9 cellular contexts compared by ENCODE assay signal in genomic region chr7:101121996-101122932, GRCh38. TPM values are rescaled to one million over a fixed set of nuclear protein-coding genes. Genes with fewer than 3 reads are reported as not detected.
A peak's percentile ranks its signal among the peaks of the same experiment; 100 is the strongest.
DNase-seq lines count a peak whose midpoint lies in the region; ATAC-seq and TF ChIP-seq lines count a peak whose summit lies in the region.
"Had no signal": no experiment of that assay in that cellular context is flagged by ENCODE, and none has a peak within 500 bp of the region (broad histone marks: within the 10 kb centered on the region; RNA-seq: fewer than 3 reads in every experiment).

No MANE protein-coding gene starts in this region.

- no peaks in the 10 kb centered on the region for H3K36me3 Mint-ChIP-seq in activated naive CD4-positive, alpha-beta T cell treated with anti-CD3 and anti-CD28 coated beads for 36 hours (ENCODE audit: low read depth)
- no peaks in the 10 kb centered on the region for H3K36me3 Mint-ChIP-seq in activated B cell treated with CpG ODN at 0.5 μM for 24 hours (ENCODE audit: low read depth)
- no peaks in the 10 kb centered on the region for H3K36me3 Mint-ChIP-seq in progenitor cell of endocrine pancreas (ENCODE audit: insufficient read depth)

- intact Hi-C loops in activated naive CD4-positive, alpha-beta T cell treated with anti-CD3 and anti-CD28 coated beads for 36 hours (cut with micrococcal nuclease): loop anchor here (2.0 kb wide), 1 partner anchor 17 kb away; no protein-coding TSS in a partner anchor
- intact Hi-C loops in activated B cell treated with CpG ODN at 0.5 μM for 24 hours (cut with micrococcal nuclease): no loop called here
- intact Hi-C loops in Right ventricle myocardium inferior (cut with DNase I): no loop called here

- H3K4me1 Mint-ChIP-seq in activated naive CD4-positive, alpha-beta T cell treated with anti-CD3 and anti-CD28 coated beads for 36 hours (ENCODE audit: low read depth): peaks cover 34% of the 10 kb centered on the region
- H3K4me1 Mint-ChIP-seq in activated B cell treated with CpG ODN at 0.5 μM for 24 hours (peaks cover 38% of the 10 kb centered on the region), progenitor cell of endocrine pancreas (ENCODE audit: low read depth) (peaks cover 24% of the 10 kb centered on the region)

- ATAC-seq in activated B cell treated with CpG ODN at 0.5 μM for 24 hours (ENCODE audit: low read depth): no peak
- ATAC-seq in Right ventricle myocardium inferior: peak; percentile 61
- ATAC-seq in HG02981 (IDR thresholded peaks at IDR 0.05; ENCODE audit: unreplicated experiment): no peak

- no peak for TF ChIP-seq CTCF in activated B cell treated with CpG ODN at 0.5 μM for 24 hours (IDR thresholded peaks at IDR 0.05)
- no peak for TF ChIP-seq CTCF in progenitor cell of endocrine pancreas (IDR thresholded peaks at IDR 0.05; ENCODE audit: unreplicated experiment)

- H3K27me3 Mint-ChIP-seq in activated naive CD4-positive, alpha-beta T cell treated with anti-CD3 and anti-CD28 coated beads for 36 hours (ENCODE audit: low read depth): peaks cover 51% of the 10 kb centered on the region
- peaks cover 25% of the 10 kb centered on the region for H3K27me3 Mint-ChIP-seq in activated B cell treated with CpG ODN at 0.5 μM for 24 hours
- peaks cover 19% of the 10 kb centered on the region for H3K27me3 Mint-ChIP-seq in progenitor cell of endocrine pancreas

- CTCF ChIA-PET in activated naive CD4-positive, alpha-beta T cell treated with anti-CD3 and anti-CD28 coated beads for 36 hours (lab: Charles Lee): interaction anchor here (0.6 to 4.1 kb wide), 7 partner anchors 12 to 417 kb away, joined by 3 to 20 read pairs (median 4); partner anchors contain the start of gene POP7
- CTCF ChIA-PET in activated B cell treated with CpG ODN at 0.5 μM for 24 hours (lab: Charles Lee): interaction anchor here (0.9 kb wide), 1 partner anchor 14 kb away, joined by 3 read pairs; no protein-coding TSS in a partner anchor

- peak overlapping the region; percentile 58 for H3K4me3 Mint-ChIP-seq in activated naive CD4-positive, alpha-beta T cell treated with anti-CD3 and anti-CD28 coated beads for 36 hours
- H3K4me3 Mint-ChIP-seq in activated B cell treated with CpG ODN at 0.5 μM for 24 hours (peak overlapping the region; percentile 67), progenitor cell of endocrine pancreas (ENCODE audit: low read depth) (no peak overlapping the region)

- no peak for DNase-seq in activated naive CD4-positive, alpha-beta T cell treated with anti-CD3 and anti-CD28 coated beads for 36 hours
- no peak for DNase-seq in activated naive CD4-positive, alpha-beta T cell treated with Interleukin-2 at 50 U/mL for 16 hours
- DNase-seq in activated B cell treated with CpG ODN at 0.5 μM for 24 hours (no peak), Right ventricle myocardium inferior (ENCODE audit: missing footprints) (peak; percentile 74), progenitor cell of endocrine pancreas (ENCODE audit: low spot score, unreplicated experiment) (no peak)
- DNase-seq in stimulated activated CD8-positive, alpha-beta memory T cell treated with anti-CD3 and anti-CD28 coated beads, Interleukin-4, amount 100 ng/mL, for 48 hours: no peak
- DNase-seq in activated CD4-positive, alpha-beta T cell treated with anti-CD3 and anti-CD28 coated beads, Interleukin-2, amount 50 U/mL, for 1 hour: no peak

- H3K9me3 Mint-ChIP-seq in activated naive CD4-positive, alpha-beta T cell treated with anti-CD3 and anti-CD28 coated beads for 36 hours: no peaks in the 10 kb centered on the region
- no peaks in the 10 kb centered on the region for H3K9me3 Mint-ChIP-seq in activated B cell treated with CpG ODN at 0.5 μM for 24 hours
- no peaks in the 10 kb centered on the region for H3K9me3 Mint-ChIP-seq in progenitor cell of endocrine pancreas (ENCODE audit: low read depth)

- POLR2A ChIA-PET in activated B cell treated with CpG ODN at 0.5 μM for 24 hours (lab: Charles Lee): interaction anchor here (1.0 kb wide), 1 partner anchor 21 kb away, joined by 3 read pairs; no protein-coding TSS in a partner anchor

- H3K27ac Mint-ChIP-seq in activated naive CD4-positive, alpha-beta T cell treated with anti-CD3 and anti-CD28 coated beads for 36 hours: no peak overlapping the region
- peak overlapping the region; percentile 2 for H3K27ac Mint-ChIP-seq in activated B cell treated with CpG ODN at 0.5 μM for 24 hours
- H3K27ac Mint-ChIP-seq in progenitor cell of endocrine pancreas: peak overlapping the region; percentile 81

RNA-seq across cellular contexts. Expression of gene SERPINE1, which starts 4.6 kb away (rescaled TPM):
- under 1 TPM in 1 of 2 experiments, not detected in 1; 0.07 TPM for total RNA-seq in activated naive CD4-positive, alpha-beta T cell treated with anti-CD3 and anti-CD28 coated beads for 36 hours
- not detected in 2 replicates for total RNA-seq in activated B cell treated with CpG ODN at 0.5 μM for 24 hours
- 1.6 TPM for total RNA-seq in Right ventricle myocardium inferior
- 0.11 and 0.14 TPM in 2 replicates for total RNA-seq in progenitor cell of endocrine pancreas

RNA-seq across cellular contexts. Expression of gene AP1S1, which starts 32.0 kb away (rescaled TPM):
- 10 to 100 TPM; 40.6 to 43.5 TPM for total RNA-seq in activated naive CD4-positive, alpha-beta T cell treated with anti-CD3 and anti-CD28 coated beads for 36 hours
- 19.2 and 22.7 TPM in 2 replicates for total RNA-seq in activated B cell treated with CpG ODN at 0.5 μM for 24 hours
- 12.8 TPM for total RNA-seq in Right ventricle myocardium inferior
- 61.3 and 66.5 TPM in 2 replicates for total RNA-seq in progenitor cell of endocrine pancreas

RNA-seq across cellular contexts. Expression of gene TRIM56, which starts 37.0 kb away (rescaled TPM):
- total RNA-seq in activated naive CD4-positive, alpha-beta T cell treated with anti-CD3 and anti-CD28 coated beads for 36 hours: 10 to 100 TPM; 41.4 to 41.7 TPM
- total RNA-seq in activated B cell treated with CpG ODN at 0.5 μM for 24 hours (53.0 and 57.5 TPM in 2 replicates), Right ventricle myocardium inferior (21.0 TPM), progenitor cell of endocrine pancreas (19.3 and 22.0 TPM in 2 replicates)

RNA-seq across cellular contexts. Expression of gene VGF, which starts 43.1 kb away (rescaled TPM):
- not detected for total RNA-seq in activated naive CD4-positive, alpha-beta T cell treated with anti-CD3 and anti-CD28 coated beads for 36 hours
- total RNA-seq in activated B cell treated with CpG ODN at 0.5 μM for 24 hours (0.07 and 0.11 TPM in 2 replicates), Right ventricle myocardium inferior (not detected), progenitor cell of endocrine pancreas (0.96 and 1.8 TPM in 2 replicates)
- total RNA-seq: glomerular endothelial cell had no signal

RNA-seq across cellular contexts. Expression of gene NAT16, which starts 57.8 kb away (rescaled TPM):
- not detected for total RNA-seq in activated naive CD4-positive, alpha-beta T cell treated with anti-CD3 and anti-CD28 coated beads for 36 hours
- total RNA-seq in activated B cell treated with CpG ODN at 0.5 μM for 24 hours (not detected in 2 replicates), Right ventricle myocardium inferior (not detected), progenitor cell of endocrine pancreas (not detected in 2 replicates)
- total RNA-seq: glomerular endothelial cell had no signal
